In genomic region chr12:132224484-132224883, GRCh38 we compare ENCODE assay signal across 19 cellular contexts.
DNase-seq lines count a peak whose midpoint lies in the region; ATAC-seq and TF ChIP-seq lines count a peak whose summit lies in the region.
"Had no signal": no experiment of that assay in that cellular context is flagged by ENCODE, and none has a peak within 500 bp of the region (broad histone marks: within the 10 kb centered on the region; RNA-seq: fewer than 3 reads in every experiment).

No MANE protein-coding gene starts in this region.

- H3K9me3 ChIP-seq in BLaER1 treated with 17β-estradiol and CSF1 and Interleukin-3, amounts not matched to agents 10 nM and 100 nM (replicated peaks in 1 of 11): peaks cover 0 to 15% (median 5%) of the 10 kb centered on the region in 11 experiments; a peak in 12 of 22 replicates
- peaks cover 5 to 8% of the 10 kb centered on the region in 2 donors for H3K9me3 ChIP-seq in neuronal stem cell (replicated peaks in 1 of 2; ENCODE audit: control insufficient read depth in 2 of 2, insufficient read depth in 1 of 2, low read depth in 1 of 2, low read length in 2 of 2)

- no peak for TF ChIP-seq CTCF in activated CD8-positive, alpha-beta T cell treated with anti-CD3 and anti-CD28 coated beads for 36 hours (IDR thresholded peaks at IDR 0.05)
- no peak for TF ChIP-seq CTCF in chondrocyte (IDR thresholded peaks at IDR 0.05)

- no peak overlapping the region for H4K91ac ChIP-seq in neuronal stem cell (ENCODE audit: low read depth, low read length, poor library complexity)

- peaks cover 39 to 79% (median 66%) of the 10 kb centered on the region in 10 experiments for H3K4me1 ChIP-seq in BLaER1 treated with 17β-estradiol and CSF1 and Interleukin-3, amounts not matched to agents 10 nM and 100 nM
- no peaks in the 10 kb centered on the region for H3K4me1 ChIP-seq in neuronal stem cell (ENCODE audit: control insufficient read depth in 2 of 2, insufficient read depth in 1 of 2, low read depth in 1 of 2, low read length in 2 of 2)

- H3K27me3 Mint-ChIP-seq in activated CD8-positive, alpha-beta T cell treated with anti-CD3 and anti-CD28 coated beads, Interleukin-2, amount 10 ng/mL, durations not matched to agents 7 days and 5 days (ENCODE audit: low read depth): peaks cover 8% of the 10 kb centered on the region
- peaks cover 20% of the 10 kb centered on the region for H3K27me3 Mint-ChIP-seq in activated CD8-positive, alpha-beta T cell treated with anti-CD3 and anti-CD28 coated beads for 36 hours
- H3K27me3 Mint-ChIP-seq in chondrocyte (ENCODE audit: low read depth): peaks cover 30% of the 10 kb centered on the region

- H3K9ac ChIP-seq in BLaER1 treated with 17β-estradiol and CSF1 and Interleukin-3, amounts not matched to agents 10 nM and 100 nM: no peak overlapping the region
- no peak overlapping the region for H3K9ac ChIP-seq in neuronal stem cell (ENCODE audit: low read depth, low read length, poor library complexity)

- peak overlapping the region; percentile 94 for H3K14ac ChIP-seq in neuronal stem cell (ENCODE audit: low read length)

- H3K4me3 ChIP-seq in BLaER1 treated with 17β-estradiol and CSF1 and Interleukin-3, amounts not matched to agents 10 nM and 100 nM: no peak overlapping the region
- H3K4me3 ChIP-seq in neuronal stem cell (ENCODE audit: low read length in 2 of 2): peak overlapping the region in 1 of 2 donors; percentile 64
- H3K4me3 ChIP-seq: A549 had no signal

- H3K4me2 ChIP-seq in BLaER1 treated with 17β-estradiol and CSF1 and Interleukin-3, amounts not matched to agents 10 nM and 100 nM: no peak overlapping the region
- no peak overlapping the region for H3K4me2 ChIP-seq in neuronal stem cell (ENCODE audit: insufficient read depth, low read length, poor library complexity, severe bottlenecking)
- H3K4me2 ChIP-seq: A549 had no signal

- 100% methylated on average over 1 of the region's 2 CpGs; no CpG with 5 or more reads in 1 of the 2 donors for WGBS in neuronal stem cell (ENCODE audit: extremely low coverage in 2 of 2, insufficient read length in 2 of 2, insufficient replicate concordance in 1 of 2), 2 donors

- H3K27ac ChIP-seq in BLaER1 treated with 17β-estradiol and CSF1 and Interleukin-3, amounts not matched to agents 10 nM and 100 nM: peak overlapping the region in 8 of 11 experiments; percentile 37 to 79 (median 64); a peak in 17 of 22 replicates
- H3K27ac ChIP-seq in neuronal stem cell (replicated peaks; ENCODE audit: low read length): no peak overlapping the region
- H3K27ac ChIP-seq: 22Rv1, A549 had no signal

- CTCF ChIA-PET in activated CD8-positive, alpha-beta T cell treated with anti-CD3 and anti-CD28 coated beads, Interleukin-2, amount 10 ng/mL, durations not matched to agents 7 days and 5 days (lab: Charles Lee): no interaction called here
- CTCF ChIA-PET in activated CD8-positive, alpha-beta T cell treated with anti-CD3 and anti-CD28 coated beads for 36 hours (lab: Charles Lee): no interaction called here

- H3K27me3 ChIP-seq in BLaER1 treated with 17β-estradiol and CSF1 and Interleukin-3, amounts not matched to agents 10 nM and 100 nM: peaks cover 0 to 8% (median 0%) of the 10 kb centered on the region in 11 experiments; a peak in 4 of 22 replicates
- H3K27me3 ChIP-seq in neuronal stem cell (ENCODE audit: control insufficient read depth in 3 of 3, insufficient read depth in 3 of 3, low read depth in 1 of 3, low read length in 3 of 3): peaks cover 0 to 29% (median 5%) of the 10 kb centered on the region in 3 experiments

- H3K4me1 Mint-ChIP-seq in activated CD8-positive, alpha-beta T cell treated with anti-CD3 and anti-CD28 coated beads, Interleukin-2, amount 10 ng/mL, durations not matched to agents 7 days and 5 days (ENCODE audit: low read depth): peaks cover 8% of the 10 kb centered on the region
- H3K4me1 Mint-ChIP-seq in activated CD8-positive, alpha-beta T cell treated with anti-CD3 and anti-CD28 coated beads for 36 hours (ENCODE audit: low read depth): peaks cover 4% of the 10 kb centered on the region
- H3K4me1 Mint-ChIP-seq in chondrocyte (ENCODE audit: low read depth): peaks cover 5% of the 10 kb centered on the region

- H2BK12ac ChIP-seq in neuronal stem cell (ENCODE audit: low read length): no peak overlapping the region

- no peak overlapping the region for H3K4me3 Mint-ChIP-seq in activated CD8-positive, alpha-beta T cell treated with anti-CD3 and anti-CD28 coated beads, Interleukin-2, amount 10 ng/mL, durations not matched to agents 7 days and 5 days
- H3K4me3 Mint-ChIP-seq in activated CD8-positive, alpha-beta T cell treated with anti-CD3 and anti-CD28 coated beads for 36 hours: no peak overlapping the region
- no peak overlapping the region for H3K4me3 Mint-ChIP-seq in chondrocyte (ENCODE audit: unreplicated experiment)
- H3K4me3 Mint-ChIP-seq: CD14-positive monocyte; CD4-positive, alpha-beta memory T cell had no signal

- POLR2A ChIA-PET in activated CD8-positive, alpha-beta T cell treated with anti-CD3 and anti-CD28 coated beads, Interleukin-2, amount 10 ng/mL, durations not matched to agents 7 days and 5 days (lab: Charles Lee): no interaction called here
- POLR2A ChIA-PET in activated CD8-positive, alpha-beta T cell treated with anti-CD3 and anti-CD28 coated beads for 36 hours (lab: Charles Lee): no interaction called here

- H2BK120ac ChIP-seq in neuronal stem cell (ENCODE audit: low read depth, low read length): no peak overlapping the region

- no peak overlapping the region for H2AK5ac ChIP-seq in neuronal stem cell (ENCODE audit: low read depth, low read length)

- no peaks in the 10 kb centered on the region for H3K36me3 Mint-ChIP-seq in activated CD8-positive, alpha-beta T cell treated with anti-CD3 and anti-CD28 coated beads, Interleukin-2, amount 10 ng/mL, durations not matched to agents 7 days and 5 days (ENCODE audit: low read depth)
- no peaks in the 10 kb centered on the region for H3K36me3 Mint-ChIP-seq in activated CD8-positive, alpha-beta T cell treated with anti-CD3 and anti-CD28 coated beads for 36 hours (ENCODE audit: low read depth)
- H3K36me3 Mint-ChIP-seq in chondrocyte (ENCODE audit: low read depth): no peaks in the 10 kb centered on the region
- H3K36me3 Mint-ChIP-seq: CD14-positive monocyte; CD4-positive, alpha-beta memory T cell had no signal

- intact Hi-C loops in activated CD8-positive, alpha-beta T cell treated with anti-CD3 and anti-CD28 coated beads for 36 hours (cut with micrococcal nuclease): loop anchor here (5.0 kb wide), 1 partner anchor 72 kb away; no protein-coding TSS in a partner anchor

- no peak overlapping the region for H3K23ac ChIP-seq in neuronal stem cell (ENCODE audit: low read depth, low read length, poor library complexity)

- no peak overlapping the region for H4K8ac ChIP-seq in neuronal stem cell (ENCODE audit: low read depth, low read length)

- no peak overlapping the region for H3K4ac ChIP-seq in neuronal stem cell (ENCODE audit: low read length)

- H3K27ac Mint-ChIP-seq in activated CD8-positive, alpha-beta T cell treated with anti-CD3 and anti-CD28 coated beads, Interleukin-2, amount 10 ng/mL, durations not matched to agents 7 days and 5 days: no peak overlapping the region
- no peak overlapping the region for H3K27ac Mint-ChIP-seq in activated CD8-positive, alpha-beta T cell treated with anti-CD3 and anti-CD28 coated beads for 36 hours
- no peak overlapping the region for H3K27ac Mint-ChIP-seq in chondrocyte (ENCODE audit: unreplicated experiment)
- H3K27ac Mint-ChIP-seq: CD14-positive monocyte; CD4-positive, alpha-beta memory T cell had no signal

- H2AFZ ChIP-seq in neuronal stem cell (ENCODE audit: low read length): no peak overlapping the region

- no peaks in the 10 kb centered on the region for H4K20me1 ChIP-seq in BLaER1 treated with 17β-estradiol and CSF1 and Interleukin-3, amounts not matched to agents 10 nM and 100 nM

- DNase-seq in activated CD8-positive, alpha-beta T cell treated with anti-CD3 and anti-CD28 coated beads, Interleukin-2, amount 10 ng/mL, durations not matched to agents 7 days and 5 days: no peak
- DNase-seq in activated CD8-positive, alpha-beta T cell treated with anti-CD3 and anti-CD28 coated beads for 36 hours: no peak
- DNase-seq in chondrocyte (ENCODE audit: low spot score) (peak; percentile 5), neuronal stem cell (ENCODE audit: low spot score) (no peak), NCI-H1105 treated with DMSO at 0.1 percent for 48 hours (lab: John Stamatoyannopoulos, UW) (no peak)
- DNase-seq: AML-193; CD4-positive, alpha-beta memory T cell; DMS153; DMS79; GDM1; GOT3; H7 had no signal

- H2BK15ac ChIP-seq in neuronal stem cell (ENCODE audit: low read length): no peak overlapping the region

- H3K18ac ChIP-seq in neuronal stem cell (ENCODE audit: low read length): no peak overlapping the region

- no peak overlapping the region for H2BK5ac ChIP-seq in neuronal stem cell (ENCODE audit: low read length)

- no peaks in the 10 kb centered on the region for H3K36me3 ChIP-seq in BLaER1 treated with 17β-estradiol and CSF1 and Interleukin-3, amounts not matched to agents 10 nM and 100 nM
- peaks cover 0 to 2% of the 10 kb centered on the region in 2 donors for H3K36me3 ChIP-seq in neuronal stem cell (replicated peaks in 1 of 2; ENCODE audit: control insufficient read depth in 2 of 2, insufficient read depth in 2 of 2, low read length in 2 of 2)

- no peaks in the 10 kb centered on the region for H3K9me3 Mint-ChIP-seq in activated CD8-positive, alpha-beta T cell treated with anti-CD3 and anti-CD28 coated beads, Interleukin-2, amount 10 ng/mL, durations not matched to agents 7 days and 5 days (ENCODE audit: insufficient read depth)
- H3K9me3 Mint-ChIP-seq in activated CD8-positive, alpha-beta T cell treated with anti-CD3 and anti-CD28 coated beads for 36 hours: no peaks in the 10 kb centered on the region
- H3K9me3 Mint-ChIP-seq in chondrocyte (ENCODE audit: low read depth): peaks cover 7% of the 10 kb centered on the region
- H3K9me3 Mint-ChIP-seq: CD4-positive, alpha-beta memory T cell had no signal

- ATAC-seq in activated CD8-positive, alpha-beta T cell treated with anti-CD3 and anti-CD28 coated beads, Interleukin-2, amount 10 ng/mL, durations not matched to agents 7 days and 5 days: peak; percentile 13
- no peak for ATAC-seq in activated CD8-positive, alpha-beta T cell treated with anti-CD3 and anti-CD28 coated beads for 36 hours
- ATAC-seq in HG03025 (IDR thresholded peaks at IDR 0.05; ENCODE audit: low FRiP score, unreplicated experiment) (no peak), GM19351 (IDR thresholded peaks at IDR 0.05; ENCODE audit: unreplicated experiment) (no peak)
- ATAC-seq: A549, HCT116 had no signal

- H3K79me1 ChIP-seq in neuronal stem cell (ENCODE audit: low read depth, low read length): peaks cover 2% of the 10 kb centered on the region
